20 cellular contexts compared by ENCODE assay signal in genomic region chr1:58065520-58065919, GRCh38.
DNase-seq lines count a peak whose midpoint lies in the region; ATAC-seq, FAIRE-seq and TF ChIP-seq lines count a peak whose summit lies in the region.
"Had no signal": no experiment of that assay in that cellular context is flagged by ENCODE, and none has a peak within 500 bp of the region (broad histone marks: within the 10 kb centered on the region; RNA-seq: fewer than 3 reads in every experiment).

No MANE protein-coding gene starts in this region.

- 0 out of 2 replicates have a peak overlapping the region, but pooled peaks have one; percentile 77 for H2AK5ac ChIP-seq in H1 (ENCODE audit: low read depth, low read length)

- no peak overlapping the region for H3K27ac ChIP-seq in H1 (ENCODE audit: low read depth, low read length)
- H3K27ac ChIP-seq in neural progenitor cell = no peak overlapping the region
- H3K27ac ChIP-seq in ovary = no peak overlapping the region
- no peak overlapping the region for H3K27ac ChIP-seq in right cardiac atrium (ENCODE audit: low read length)
- H3K27ac ChIP-seq: sigmoid colon, thyroid gland had no signal

- H3K23ac ChIP-seq in H1 (ENCODE audit: insufficient read length) = no peak overlapping the region

- H3K56ac ChIP-seq in H1 (replicated peaks; ENCODE audit: insufficient read length, low read depth, low read length) = no peak overlapping the region

- no peak for FAIRE-seq in H1 (lab: Jason Lieb, UNC)

- intact Hi-C loops in ovary (cut with DNase I) = no loop called here
- intact Hi-C loops in right cardiac atrium (cut with DNase I) = no loop called here

- H3K23me2 ChIP-seq in H1 (ENCODE audit: low read depth, low read length) = no peaks in the 10 kb centered on the region

- TF ChIP-seq POLR2A in H1 (IDR thresholded peaks at IDR 0.05; ENCODE audit: control extremely low read depth in 1 of 2, low read depth in 2 of 2, low read length in 2 of 2) (no peak), ovary (IDR thresholded peaks at IDR 0.05) (no peak)

- no peaks in the 10 kb centered on the region for H4K20me1 ChIP-seq in H1 (replicated peaks in 1 of 2; ENCODE audit: control insufficient read depth in 1 of 2, insufficient read depth in 2 of 2, low read length in 2 of 2)
- H4K20me1 ChIP-seq in neural progenitor cell (ENCODE audit: low read depth) = no peaks in the 10 kb centered on the region

- CTCF ChIA-PET in H1 (lab: Charles Lee; ENCODE audit: partially characterized antibody) = interaction anchor here (0.6 to 2.5 kb wide), 17 partner anchors 9 to 450 kb away, joined by 3 to 6 read pairs (median 3); no protein-coding TSS in a partner anchor

- DNase-seq in NCI-H82 (lab: John Stamatoyannopoulos, UW) (peak; percentile 50), NCI-H82 treated with DMSO at 0.1 percent for 48 hours (lab: John Stamatoyannopoulos, UW; ENCODE audit: unreplicated experiment) (no peak), HT1080 (ENCODE audit: low read depth) (peak; percentile 21), H1 (ENCODE audit: low read depth in 1 of 2, low spot score in 2 of 2) (peak in 1 of 2 experiments; percentile 52), neural progenitor cell (ENCODE audit: low spot score) (peak; percentile 50), ovary (no peak), right cardiac atrium (no peak), NCI-H1105 treated with DMSO at 0.1 percent for 48 hours (lab: John Stamatoyannopoulos, UW) (no peak)
- DNase-seq: activated CD4-positive, alpha-beta T cell treated with anti-CD3 and anti-CD28 coated beads, Interleukin-2, amount 50 U/mL, for 1 hour; activated naive CD8-positive, alpha-beta T cell treated with anti-CD3 and anti-CD28 coated beads, Interleukin-2, amount 50 U/mL, for 24 hours; activated T-cell treated with anti-CD3 and anti-CD28 coated beads, Interleukin-2, amount 50 U/mL, for 48 hours; caudate nucleus; effector memory CD8-positive, alpha-beta T cell; foreskin melanocyte; MG63; NCI-H2107; sigmoid colon; stimulated activated CD4-positive, alpha-beta T cell treated with anti-CD3 and anti-CD28 coated beads, Interleukin-2, amount 100 ng/mL, for 48 hours; thyroid gland had no signal

- TF ChIP-seq CTCF in H1 (IDR thresholded peaks at IDR 0.05; ENCODE audit: control extremely low read depth in 1 of 3, insufficient read depth in 1 of 3, low read depth in 1 of 3, low read length in 3 of 3) = peak; percentile 54 to 68 (median 57)
- TF ChIP-seq CTCF in neural progenitor cell (IDR thresholded peaks at IDR 0.05) = peak; percentile 47
- TF ChIP-seq CTCF in ovary (IDR thresholded peaks at IDR 0.05) = no peak

- H3K4me1 Mint-ChIP-seq in neural progenitor cell = peaks cover 13% of the 10 kb centered on the region
- H3K4me1 Mint-ChIP-seq: activated naive CD8-positive, alpha-beta T cell treated with anti-CD3 and anti-CD28 coated beads, Interleukin-2, amount 50 U/mL, for 24 hours; memory B cell had no signal

- H3K9me3 Mint-ChIP-seq in neural progenitor cell = no peaks in the 10 kb centered on the region
- H3K9me3 Mint-ChIP-seq: activated naive CD8-positive, alpha-beta T cell treated with anti-CD3 and anti-CD28 coated beads, Interleukin-2, amount 50 U/mL, for 24 hours; effector memory CD8-positive, alpha-beta T cell; memory B cell had no signal

- H3K36me3 ChIP-seq in H1 (ENCODE audit: control insufficient read depth in 2 of 4, insufficient read depth in 4 of 4, low read length in 3 of 4) (no peaks in the 10 kb centered on the region), neural progenitor cell (no peaks in the 10 kb centered on the region), ovary (no peaks in the 10 kb centered on the region)
- H3K36me3 ChIP-seq: MG63, sigmoid colon, thyroid gland had no signal

- H4K91ac ChIP-seq in H1 (replicated peaks; ENCODE audit: insufficient read length, low read length) = no peak overlapping the region

- no peak overlapping the region for H3K4me3 ChIP-seq in H1 (ENCODE audit: extremely low read depth in 1 of 4, insufficient read depth in 2 of 4, low read depth in 3 of 4, low read length in 4 of 4)
- no peak overlapping the region for H3K4me3 ChIP-seq in neural progenitor cell
- no peak overlapping the region for H3K4me3 ChIP-seq in ovary
- no peak overlapping the region for H3K4me3 ChIP-seq in right cardiac atrium (ENCODE audit: low read length)
- H3K4me3 ChIP-seq: MG63, sigmoid colon, thyroid gland had no signal

- H3K27me3 Mint-ChIP-seq in neural progenitor cell (ENCODE audit: insufficient read depth, low read depth) = peaks cover 3% of the 10 kb centered on the region
- H3K27me3 Mint-ChIP-seq: activated naive CD8-positive, alpha-beta T cell treated with anti-CD3 and anti-CD28 coated beads, Interleukin-2, amount 50 U/mL, for 24 hours; memory B cell had no signal

- H2AFZ ChIP-seq in H1 (ENCODE audit: low read length) (no peak overlapping the region), neural progenitor cell (replicated peaks) (no peak overlapping the region)

- H3K18ac ChIP-seq in H1 (ENCODE audit: extremely low read depth, low read length) = no peak overlapping the region

- H3K9ac ChIP-seq in H1 (replicated peaks in 1 of 4; ENCODE audit: extremely low read depth in 1 of 4, low read depth in 3 of 4, low read length in 3 of 4) = no peak overlapping the region
- H3K9ac ChIP-seq in neural progenitor cell = no peak overlapping the region

- H3K4me1 ChIP-seq in H1 (replicated peaks in 1 of 4; ENCODE audit: control insufficient read depth in 3 of 4, insufficient read depth in 4 of 4, low read length in 3 of 4) = peaks cover 0 to 9% (median 3%) of the 10 kb centered on the region in 4 experiments; a peak in 2 of 7 replicates
- H3K4me1 ChIP-seq in neural progenitor cell = peaks cover 5% of the 10 kb centered on the region
- no peaks in the 10 kb centered on the region for H3K4me1 ChIP-seq in ovary (ENCODE audit: insufficient read depth)
- H3K4me1 ChIP-seq in right cardiac atrium (ENCODE audit: control insufficient read depth, insufficient read depth, low read length) = no peaks in the 10 kb centered on the region
- H3K4me1 ChIP-seq: sigmoid colon, thyroid gland had no signal

- no peak overlapping the region for H3K27ac Mint-ChIP-seq in neural progenitor cell
- H3K27ac Mint-ChIP-seq: activated naive CD8-positive, alpha-beta T cell treated with anti-CD3 and anti-CD28 coated beads, Interleukin-2, amount 50 U/mL, for 24 hours; effector memory CD8-positive, alpha-beta T cell; memory B cell had no signal

- no peak overlapping the region for H3K4ac ChIP-seq in H1 (replicated peaks; ENCODE audit: insufficient read length, low read depth, low read length)

- peak; percentile 72 to 75 for TF ChIP-seq RAD21 in H1 (IDR thresholded peaks at IDR 0.05 in 1 of 2, conservative IDR thresholded peaks at IDR 0.05 in 1 of 2; ENCODE audit: low read depth in 2 of 2, low read length in 2 of 2)

- no peaks in the 10 kb centered on the region for H3F3A ChIP-seq in neural progenitor cell (ENCODE audit: low read depth)

- no peak overlapping the region for H3K14ac ChIP-seq in H1 (ENCODE audit: insufficient read length)

- H3K79me1 ChIP-seq in H1 (ENCODE audit: low read depth, low read length) = 0 out of 2 replicates have a peak, but pooled peaks cover 2% of the 10 kb centered on the region

- peak overlapping the region; percentile 20; the same call in 1 of the 2 replicates for H2BK12ac ChIP-seq in H1 (ENCODE audit: low read depth, low read length)

- ATAC-seq in right cardiac atrium = no peak
- ATAC-seq: activated naive CD8-positive, alpha-beta T cell treated with anti-CD3 and anti-CD28 coated beads, Interleukin-2, amount 50 U/mL, for 24 hours; effector memory CD8-positive, alpha-beta T cell had no signal

- H3K9me3 ChIP-seq in H1 (ENCODE audit: insufficient read depth in 2 of 2, low read depth in 1 of 2, low read length in 1 of 2) (no peaks in the 10 kb centered on the region), neural progenitor cell (ENCODE audit: low read depth) (no peaks in the 10 kb centered on the region), ovary (no peaks in the 10 kb centered on the region), right cardiac atrium (ENCODE audit: control insufficient read depth, low read length) (no peaks in the 10 kb centered on the region)
- H3K9me3 ChIP-seq: MG63, sigmoid colon, thyroid gland had no signal

- no peaks in the 10 kb centered on the region for H3K27me3 ChIP-seq in H1 (replicated peaks in 1 of 4; ENCODE audit: control insufficient read depth in 3 of 4, extremely low read depth in 1 of 4, insufficient read depth in 3 of 4, low read length in 3 of 4)
- no peaks in the 10 kb centered on the region for H3K27me3 ChIP-seq in neural progenitor cell
- no peaks in the 10 kb centered on the region for H3K27me3 ChIP-seq in ovary
- H3K27me3 ChIP-seq in right cardiac atrium (ENCODE audit: control insufficient read depth, insufficient read depth) = no peaks in the 10 kb centered on the region
- H3K27me3 ChIP-seq: MG63, sigmoid colon, thyroid gland had no signal

- no peak overlapping the region for H3K4me3 Mint-ChIP-seq in neural progenitor cell
- H3K4me3 Mint-ChIP-seq: activated naive CD8-positive, alpha-beta T cell treated with anti-CD3 and anti-CD28 coated beads, Interleukin-2, amount 50 U/mL, for 24 hours; effector memory CD8-positive, alpha-beta T cell; memory B cell had no signal

- no peak for TF ChIP-seq EP300 in H1 (IDR thresholded peaks at IDR 0.05; ENCODE audit: borderline replicate concordance in 1 of 2, low read depth in 2 of 2, low read length in 2 of 2)
- TF ChIP-seq EP300 in ovary (IDR thresholded peaks at IDR 0.05) = no peak

- peak overlapping the region; percentile 2; the same call in 1 of the 2 replicates for H2BK20ac ChIP-seq in H1 (ENCODE audit: low read length)

- H3K79me2 ChIP-seq in H1 (ENCODE audit: control insufficient read depth in 1 of 2, insufficient read depth in 2 of 2, low read length in 2 of 2) (no peaks in the 10 kb centered on the region), neural progenitor cell (ENCODE audit: low read depth) (no peaks in the 10 kb centered on the region)

- H3K36me3 Mint-ChIP-seq in neural progenitor cell = no peaks in the 10 kb centered on the region
- H3K36me3 Mint-ChIP-seq: memory B cell had no signal

- H2BK15ac ChIP-seq in H1 (ENCODE audit: low read length) = no peak overlapping the region

- H2BK120ac ChIP-seq in H1 (replicated peaks; ENCODE audit: low read depth, low read length) = no peak overlapping the region

- no peak overlapping the region for H3K4me2 ChIP-seq in H1 (ENCODE audit: insufficient read depth in 1 of 2, low read depth in 2 of 2, low read length in 2 of 2)
- no peak overlapping the region for H3K4me2 ChIP-seq in neural progenitor cell

- no peak overlapping the region for H4K5ac ChIP-seq in H1 (ENCODE audit: insufficient read length, low read depth, low read length)

- no peak overlapping the region for H4K8ac ChIP-seq in H1 (ENCODE audit: extremely low read depth, insufficient read depth, low read length)

- POLR2A ChIA-PET in H1 (lab: Charles Lee; ENCODE audit: partially characterized antibody) = no interaction called here

- WGBS in H1 (ENCODE audit: extremely low coverage in 1 of 2, insufficient coverage in 1 of 2, insufficient read length in 1 of 2, insufficient replicate concordance in 2 of 2, low coverage in 1 of 2, low lambda C conversion rate in 2 of 2, missing lambda C conversion rate in 1 of 2), 2 experiments = 88% methylated on average over 6 of the region's 6 CpGs; no CpG with 5 or more reads in 1 of the 2 experiments
- 85 to 88% (median 88%) methylated on average over 6 of the region's 6 CpGs for WGBS in ovary, 3 donors
- 79% methylated on average over 6 of the region's 6 CpGs for WGBS in right cardiac atrium

- H2BK5ac ChIP-seq in H1 (ENCODE audit: low read depth, low read length) = no peak overlapping the region

Comparison
In these comparisons a context has a peak if more than half of its experiments do, and no peak if none do; other contexts are left out.
1. DNase-seq: peak in NCI-H82 (single experiment), HT1080 (single experiment) and neural progenitor cell (single experiment); none in NCI-H82 treated with DMSO at 0.1 percent for 48 hours (single experiment), ovary (0 of 5), right cardiac atrium (0 of 3) and NCI-H1105 treated with DMSO at 0.1 percent for 48 hours (single experiment).
2. CTCF ChIP-seq: peak in H1 (3 of 3) and neural progenitor cell (single experiment); none in ovary (0 of 3).